ENCODE assay signal across 16 cellular contexts in genomic region chr7:134878731-134879295, GRCh38.
DNase-seq lines count a peak whose midpoint lies in the region; ATAC-seq, FAIRE-seq and TF ChIP-seq lines count a peak whose summit lies in the region.
"Had no signal": no experiment of that assay in that cellular context is flagged by ENCODE, and none has a peak within 500 bp of the region (broad histone marks: within the 10 kb centered on the region; RNA-seq: fewer than 3 reads in every experiment).

No MANE protein-coding gene starts in this region.

- no peak overlapping the region for H3K4me2 ChIP-seq in GM12878 (ENCODE audit: control insufficient read depth, insufficient read depth)

- SMC1A ChIA-PET in GM12878 (lab: Charles Lee; ENCODE audit: uncharacterized antibody, unreplicated experiment) = interaction anchor here (1.0 to 2.9 kb wide), 10 partner anchors 12 to 290 kb away, joined by 3 to 16 read pairs (median 5); partner anchors contain the start of gene AGBL3

- DNase-seq in BE2C (no peak), GM12891 (ENCODE audit: insufficient read length, low spot score) (no peak), GM12878 (ENCODE audit: low read depth, low spot score) (no peak), nephron progenitor cell (no peak), NCI-H187 (lab: John Stamatoyannopoulos, UW) (no peak), DMS79 treated with DMSO at 0.1 percent for 48 hours (lab: John Stamatoyannopoulos, UW) (no peak)
- DNase-seq in activated naive CD8-positive, alpha-beta T cell treated with anti-CD3 and anti-CD28 coated beads for 36 hours = no peak
- DNase-seq: activated CD4-positive, alpha-beta T cell treated with anti-CD3 and anti-CD28 coated beads for 1 hour; activated effector memory CD4-positive, alpha-beta T cell treated with Interleukin-2 at 50 U/mL for 16 hours; amniotic stem cell; GOT3; natural killer cell; NCI-H1930; NCI-H510A treated with DMSO at 0.1 percent for 48 hours; SHP77 treated with DMSO at 0.1 percent for 48 hours had no signal

- H4K20me1 ChIP-seq in GM12878 (ENCODE audit: control insufficient read depth, insufficient read depth) = no peaks in the 10 kb centered on the region

- H3K9ac ChIP-seq in GM12878 (ENCODE audit: control insufficient read depth, insufficient read depth, low read length) = no peak overlapping the region

- H3K4me3 Mint-ChIP-seq in nephron progenitor cell = no peak overlapping the region
- H3K4me3 Mint-ChIP-seq in activated naive CD8-positive, alpha-beta T cell treated with anti-CD3 and anti-CD28 coated beads for 36 hours = no peak overlapping the region
- H3K4me3 Mint-ChIP-seq: natural killer cell had no signal

- no peak for TF ChIP-seq EP300 in GM12878 (IDR thresholded peaks at IDR 0.05; ENCODE audit: borderline replicate concordance in 1 of 2, control insufficient read depth in 1 of 2, low read depth in 2 of 2, low read length in 2 of 2)

- in situ Hi-C loops in GM12878 (cut with MboI) = no loop called here

- H3K9me3 ChIP-seq in BE2C (no peaks in the 10 kb centered on the region), GM12878 (replicated peaks; ENCODE audit: control insufficient read depth, insufficient read depth, low read length) (no peaks in the 10 kb centered on the region)

- no peaks in the 10 kb centered on the region; the same call in 1 of the 2 replicates for H3K27me3 ChIP-seq in BE2C
- peaks cover 0 to 3% of the 10 kb centered on the region in 2 experiments; a peak in 2 of 4 replicates for H3K27me3 ChIP-seq in GM12878 (replicated peaks in 1 of 2; ENCODE audit: control insufficient read depth in 2 of 2, insufficient read depth in 2 of 2, low read length in 1 of 2)

- peak; percentile 9 for FAIRE-seq in GM12891 (lab: Jason Lieb, UNC)
- FAIRE-seq in GM12878 (lab: Jason Lieb, UNC) = no peak

- POLR2A ChIA-PET in GM12878 (lab: Charles Lee) = interaction anchor here (0.5 kb wide), 1 partner anchor 69 kb away, joined by 3 read pairs; no protein-coding TSS in a partner anchor

- H3K36me3 Mint-ChIP-seq in nephron progenitor cell (ENCODE audit: low read depth) = no peaks in the 10 kb centered on the region
- H3K36me3 Mint-ChIP-seq in activated naive CD8-positive, alpha-beta T cell treated with anti-CD3 and anti-CD28 coated beads for 36 hours = no peaks in the 10 kb centered on the region
- H3K36me3 Mint-ChIP-seq: natural killer cell had no signal

- H3K4me3 ChIP-seq in BE2C (ENCODE audit: low read depth, low read length) (no peak overlapping the region), GM12878 (no peak overlapping the region)

- H3K4me1 ChIP-seq in BE2C = no peaks in the 10 kb centered on the region
- no peaks in the 10 kb centered on the region for H3K4me1 ChIP-seq in GM12878 (ENCODE audit: control insufficient read depth, insufficient read depth, low read length)

- H3K79me2 ChIP-seq in GM12878 (ENCODE audit: control insufficient read depth, insufficient read depth, low read length) = no peaks in the 10 kb centered on the region

- BruUV-seq in GM12878 (replicated peaks; lab: Mats Ljungman, UMichigan) = no TSS peak

- TF ChIP-seq RAD21 in GM12878 (IDR thresholded peaks at IDR 0.05; ENCODE audit: insufficient read depth, low read depth, low read length) = peak; percentile 43; the same call in 1 of the 2 replicates

- TF ChIP-seq CTCF in BE2C (IDR thresholded peaks at IDR 0.05; ENCODE audit: low read depth, low read length) = peak; percentile 21; the same call in 1 of the 2 replicates
- peak in 1 of 3 experiments; percentile 27; a peak in 1 of 6 replicates for TF ChIP-seq CTCF in GM12878 (IDR thresholded peaks at IDR 0.05 in 2 of 3, conservative IDR thresholded peaks at IDR 0.05 in 1 of 3; ENCODE audit: control insufficient read depth in 2 of 3, extremely low read depth in 1 of 3, insufficient read depth in 1 of 3, low read depth in 3 of 3, low read length in 3 of 3)
- TF ChIP-seq CTCF in nephron progenitor cell (IDR thresholded peaks at IDR 0.05) = no peak

- no peak for TF ChIP-seq POLR2A in GM12891 (IDR thresholded peaks at IDR 0.05; ENCODE audit: low read depth, low read length)
- no peak for TF ChIP-seq POLR2A in GM12878 (IDR thresholded peaks at IDR 0.05; ENCODE audit: low read depth, low read length)

- RAD21 ChIA-PET in GM12878 (lab: Charles Lee; ENCODE audit: unreplicated experiment) = interaction anchor here (0.8 to 2.4 kb wide), 7 partner anchors 58 to 396 kb away, joined by 3 to 13 read pairs (median 4); no protein-coding TSS in a partner anchor

- no peaks in the 10 kb centered on the region for H3K27me3 Mint-ChIP-seq in nephron progenitor cell (ENCODE audit: low read depth, poor library complexity)
- H3K27me3 Mint-ChIP-seq in activated naive CD8-positive, alpha-beta T cell treated with anti-CD3 and anti-CD28 coated beads for 36 hours = no peaks in the 10 kb centered on the region

- H3K27ac Mint-ChIP-seq in nephron progenitor cell = peak overlapping the region; percentile 32
- no peak overlapping the region for H3K27ac Mint-ChIP-seq in activated naive CD8-positive, alpha-beta T cell treated with anti-CD3 and anti-CD28 coated beads for 36 hours
- H3K27ac Mint-ChIP-seq: natural killer cell had no signal

- CTCF ChIA-PET in GM12878 (lab: Yijun Ruan, JAX) = interaction anchor here (0.7 to 3.2 kb wide), 11 partner anchors 9 to 246 kb away, joined by 3 to 32 read pairs (median 5); no protein-coding TSS in a partner anchor

- ATAC-seq in GM12878 (peak; percentile 66), HG03439 (IDR thresholded peaks at IDR 0.05; ENCODE audit: unreplicated experiment) (no peak)
- ATAC-seq: natural killer cell had no signal

- H3K36me3 ChIP-seq in BE2C = no peaks in the 10 kb centered on the region
- no peaks in the 10 kb centered on the region for H3K36me3 ChIP-seq in GM12878 (ENCODE audit: control insufficient read depth in 2 of 2, insufficient read depth in 2 of 2, low read length in 1 of 2)

- intact Hi-C loops in GM12878 (cut with micrococcal nuclease; ENCODE audit: unreplicated experiment) = no loop called here

- H3K9me3 Mint-ChIP-seq in nephron progenitor cell = no peaks in the 10 kb centered on the region
- H3K9me3 Mint-ChIP-seq in activated naive CD8-positive, alpha-beta T cell treated with anti-CD3 and anti-CD28 coated beads for 36 hours = no peaks in the 10 kb centered on the region
- H3K9me3 Mint-ChIP-seq: natural killer cell had no signal

- H2AFZ ChIP-seq in GM12878 (ENCODE audit: control insufficient read depth, low read depth, low read length) = no peak overlapping the region

- H3K27ac ChIP-seq in GM12878 (ENCODE audit: control insufficient read depth, insufficient read depth) = no peak overlapping the region

- peaks cover 5% of the 10 kb centered on the region for H3K4me1 Mint-ChIP-seq in nephron progenitor cell
- H3K4me1 Mint-ChIP-seq in activated naive CD8-positive, alpha-beta T cell treated with anti-CD3 and anti-CD28 coated beads for 36 hours = no peaks in the 10 kb centered on the region
- H3K4me1 Mint-ChIP-seq: natural killer cell had no signal

TF ChIP-seq in GM12891, 5 proteins besides CTCF, POLR2A, EP300 and RAD21:
- TF ChIP-seq TAF1 (IDR thresholded peaks at IDR 0.05; ENCODE audit: low read depth, low read length) (no peak), POU2F2 (IDR thresholded peaks at IDR 0.05; ENCODE audit: low read depth, low read length) (no peak), SPI1 (IDR thresholded peaks at IDR 0.05; ENCODE audit: low read depth, low read length) (no peak), POLR2AphosphoS5 (IDR thresholded peaks at IDR 0.05; ENCODE audit: low read depth, low read length) (no peak), PAX5 (IDR thresholded peaks at IDR 0.05; ENCODE audit: insufficient read depth, low read length, severe bottlenecking) (no peak)
TF ChIP-seq in GM12891: peak in this region for 0.

TF ChIP-seq in GM12878, 131 proteins besides CTCF, POLR2A, EP300 and RAD21:
- TF ChIP-seq SMC3 (IDR thresholded peaks at IDR 0.05; ENCODE audit: borderline replicate concordance, low read length) (peak; percentile 32; the same call in 1 of the 2 replicates), TCF7 (IDR thresholded peaks at IDR 0.05; ENCODE audit: borderline replicate concordance) (no peak), PKNOX1 (IDR thresholded peaks at IDR 0.05) (0 out of 2 replicates have a peak, but pooled peaks have one; percentile 17)
